1 cellular context compared by ENCODE assay signal in genomic region chr12:7018350-7019042, GRCh38.
A peak's percentile ranks its signal among the peaks of the same experiment; 100 is the strongest.
TF ChIP-seq lines count a peak whose summit lies in the region.

TSS of gene LPCAT3 (minus strand) at chr12:7018476. CDS start at chr12:7018424, 52 bp downstream.

TF ChIP-seq in HepG2, 621 proteins besides CTCF, POLR2A, EP300 and RAD21 (continued from another document and continues in another):
- TF ChIP-seq PRDM4 (CRISPR knock-in tag; IDR thresholded peaks at IDR 0.05; ENCODE audit: borderline replicate concordance) (no peak), NFIC (IDR thresholded peaks at IDR 0.05; ENCODE audit: low read length) (no peak), CREB1 (IDR thresholded peaks at IDR 0.05) (no peak), CREB1 (CRISPR knock-in tag; IDR thresholded peaks at IDR 0.05) (peak; percentile 54; the same call in 1 of the 2 replicates), HNF1A (IDR thresholded peaks at IDR 0.05; ENCODE audit: low read depth) (no peak), HNF1A (CRISPR knock-in tag; IDR thresholded peaks at IDR 0.05; ENCODE audit: borderline replicate concordance) (0 out of 2 replicates have a peak, but pooled peaks have one; percentile 39), SIN3A (IDR thresholded peaks at IDR 0.05; ENCODE audit: borderline replicate concordance, low read depth, low read length) (peak; percentile 67; the same call in 1 of the 2 replicates), ARID5B (CRISPR knock-in tag; IDR thresholded peaks at IDR 0.05) (peak; percentile 62), ZFY (CRISPR knock-in tag; IDR thresholded peaks at IDR 0.05) (0 out of 2 replicates have a peak, but pooled peaks have one; percentile 23), MYPOP (CRISPR knock-in tag; IDR thresholded peaks at IDR 0.05) (peak; percentile 44; the same call in 1 of the 2 replicates), PHF21A (CRISPR knock-in tag; IDR thresholded peaks at IDR 0.05) (peak; percentile 51), ARID4A (CRISPR knock-in tag; IDR thresholded peaks at IDR 0.05; ENCODE audit: borderline replicate concordance) (peak; percentile 90), RBFOX2 (IDR thresholded peaks at IDR 0.05; ENCODE audit: low read depth, low read length) (peak; percentile 86), WIZ (CRISPR knock-in tag; IDR thresholded peaks at IDR 0.05) (no peak), ZNF547 (CRISPR knock-in tag; IDR thresholded peaks at IDR 0.05) (peak; percentile 78; the same call in 1 of the 2 replicates), ZNF18 (CRISPR knock-in tag; IDR thresholded peaks at IDR 0.05; ENCODE audit: insufficient replicate concordance) (peak; percentile 24), ZNF780A (CRISPR knock-in tag; IDR thresholded peaks at IDR 0.05) (no peak), NFKB2 (CRISPR knock-in tag; IDR thresholded peaks at IDR 0.05; ENCODE audit: borderline replicate concordance) (peak; percentile 17; the same call in 1 of the 2 replicates), XRCC5 (optimal IDR thresholded peaks at IDR 0.05; ENCODE audit: low read length) (peak; percentile 69), SYNCRIP (IDR thresholded peaks at IDR 0.05; ENCODE audit: insufficient read depth, low read depth, low read length) (no peak), ZNF441 (CRISPR knock-in tag; IDR thresholded peaks at IDR 0.05; ENCODE audit: borderline replicate concordance) (peak; percentile 90), ZNF136 (CRISPR knock-in tag; IDR thresholded peaks at IDR 0.05; ENCODE audit: low read depth) (0 out of 2 replicates have a peak, but pooled peaks have one; percentile 34), SATB2 (CRISPR knock-in tag; IDR thresholded peaks at IDR 0.05) (no peak), TFDP2 (CRISPR knock-in tag; IDR thresholded peaks at IDR 0.05) (peak; percentile 93), ZSCAN31 (CRISPR knock-in tag; IDR thresholded peaks at IDR 0.05; ENCODE audit: low read depth) (0 out of 2 replicates have a peak, but pooled peaks have one; percentile 74), RORA (CRISPR knock-in tag; IDR thresholded peaks at IDR 0.05) (no peak), PRDM10 (CRISPR knock-in tag; IDR thresholded peaks at IDR 0.05; ENCODE audit: low read depth) (0 out of 2 replicates have a peak, but pooled peaks have one; percentile 35), PHB2 (IDR thresholded peaks at IDR 0.05; ENCODE audit: partially characterized antibody) (no peak), RBAK (CRISPR knock-in tag; IDR thresholded peaks at IDR 0.05) (no peak), ZNF546 (CRISPR knock-in tag; conservative IDR thresholded peaks at IDR 0.05) (peak; percentile 85), ZNF768 (CRISPR knock-in tag; IDR thresholded peaks at IDR 0.05) (0 out of 2 replicates have a peak, but pooled peaks have one; percentile 19), MAX (IDR thresholded peaks at IDR 0.05) (peak; percentile 59; the same call in 1 of the 2 replicates)
